19 cellular contexts compared by ENCODE assay signal in genomic region chr18:71168576-71169145, GRCh38.
DNase-seq lines count a peak whose midpoint lies in the region; ATAC-seq, FAIRE-seq and TF ChIP-seq lines count a peak whose summit lies in the region.
"Had no signal": no experiment of that assay in that cellular context is flagged by ENCODE, and none has a peak within 500 bp of the region (broad histone marks: within the 10 kb centered on the region; RNA-seq: fewer than 3 reads in every experiment).

No MANE protein-coding gene starts in this region.

- H3K9me3 Mint-ChIP-seq in stimulated activated memory B cell treated with anti-CD40 and anti-IgM and Interleukin-4, amounts not matched to agents 10 μg/mL and 1 μg/mL and 100 μg/mL, for 72 hours = no peaks in the 10 kb centered on the region

- H3K9me3 ChIP-seq in BLaER1 = no peaks in the 10 kb centered on the region
- no peaks in the 10 kb centered on the region for H3K9me3 ChIP-seq in MG63
- H3K9me3 ChIP-seq: Caco-2 had no signal

- H3K9ac ChIP-seq in BLaER1 = no peak overlapping the region
- H3K9ac ChIP-seq: KMS-11 had no signal

- H3K36me3 Mint-ChIP-seq in stimulated activated memory B cell treated with anti-CD40 and anti-IgM and Interleukin-4, amounts not matched to agents 10 μg/mL and 1 μg/mL and 100 μg/mL, for 72 hours = no peaks in the 10 kb centered on the region

- no peak for FAIRE-seq in HTR-8/SVneo (lab: Jason Lieb, UNC)
- FAIRE-seq: H54, HepG2 had no signal

- no peak overlapping the region; the same call in 1 of the 2 replicates for H3K27ac ChIP-seq in BLaER1
- H3K27ac ChIP-seq: KMS-11 had no signal

- no peak overlapping the region for H3K4me3 ChIP-seq in BLaER1
- H3K4me3 ChIP-seq in choroid plexus epithelial cell (ENCODE audit: low read depth, low read length) = no peak overlapping the region
- H3K4me3 ChIP-seq in MG63 = no peak overlapping the region

- H3K36me3 ChIP-seq in BLaER1 = no peaks in the 10 kb centered on the region
- H3K36me3 ChIP-seq in MG63 = no peaks in the 10 kb centered on the region

- DNase-seq in NCI-H226 = peak; percentile 58
- DNase-seq in choroid plexus epithelial cell (ENCODE audit: low read depth) = peak; percentile 5
- DNase-seq in iris pigment epithelial cell (ENCODE audit: low read depth) = peak; percentile 1
- no peak for DNase-seq in MG63
- DNase-seq in HTR-8/SVneo (ENCODE audit: insufficient read length, low spot score) = no peak
- DNase-seq: Caco-2; DMS153; HFFc6; NCI-H1092; NCI-H146; NCI-H2081; NCI-H345; NCI-H526 treated with DMSO at 0.1 percent for 48 hours; NK-92 treated with Interleukin-12 subunit alpha and Interleukin-12 subunit beta, amount 100 ng/mL, for 24 hours had no signal

- H3K4me1 Mint-ChIP-seq in stimulated activated memory B cell treated with anti-CD40 and anti-IgM and Interleukin-4, amounts not matched to agents 10 μg/mL and 1 μg/mL and 100 μg/mL, for 72 hours = no peaks in the 10 kb centered on the region

- H3K27me3 ChIP-seq in BLaER1 = no peaks in the 10 kb centered on the region
- H3K27me3 ChIP-seq in MG63 = no peaks in the 10 kb centered on the region

- H3K4me1 ChIP-seq in BLaER1 = peaks cover 12% of the 10 kb centered on the region
- H3K4me1 ChIP-seq: Caco-2 had no signal

- no peaks in the 10 kb centered on the region for H3K27me3 Mint-ChIP-seq in stimulated activated memory B cell treated with anti-CD40 and anti-IgM and Interleukin-4, amounts not matched to agents 10 μg/mL and 1 μg/mL and 100 μg/mL, for 72 hours

- no peak overlapping the region for H3K27ac Mint-ChIP-seq in stimulated activated memory B cell treated with anti-CD40 and anti-IgM and Interleukin-4, amounts not matched to agents 10 μg/mL and 1 μg/mL and 100 μg/mL, for 72 hours
- H3K27ac Mint-ChIP-seq: HFFc6 had no signal

- H3K4me2 ChIP-seq in BLaER1 = peak overlapping the region; percentile 62
- H3K4me2 ChIP-seq: KMS-11 had no signal

- no peak overlapping the region for H3K4me3 Mint-ChIP-seq in stimulated activated memory B cell treated with anti-CD40 and anti-IgM and Interleukin-4, amounts not matched to agents 10 μg/mL and 1 μg/mL and 100 μg/mL, for 72 hours
- H3K4me3 Mint-ChIP-seq: HFFc6 had no signal

- TF ChIP-seq CTCF in choroid plexus epithelial cell (conservative IDR thresholded peaks at IDR 0.05; ENCODE audit: low read depth, low read length) = no peak

- ATAC-seq in stimulated activated memory B cell treated with anti-CD40 and anti-IgM and Interleukin-4, amounts not matched to agents 10 μg/mL and 1 μg/mL and 100 μg/mL, for 72 hours = no peak
- ATAC-seq: HepG2 had no signal

- no peaks in the 10 kb centered on the region for H4K20me1 ChIP-seq in BLaER1

Comparison
In these comparisons a context has a peak if more than half of its experiments do, and no peak if none do; other contexts are left out.
1. DNase-seq: peak in NCI-H226 (single experiment), choroid plexus epithelial cell (single experiment) and iris pigment epithelial cell (single experiment); none in MG63 (single experiment) and HTR-8/SVneo (single experiment).